10 cellular contexts compared by ENCODE assay signal in genomic region chr10:50347394-50347802, GRCh38.
DNase-seq lines count a peak whose midpoint lies in the region; ATAC-seq, FAIRE-seq and TF ChIP-seq lines count a peak whose summit lies in the region.
"Had no signal": no experiment of that assay in that cellular context is flagged by ENCODE, and none has a peak within 500 bp of the region (broad histone marks: within the 10 kb centered on the region; RNA-seq: fewer than 3 reads in every experiment).

No MANE protein-coding gene starts in this region.

- peaks cover 98% of the 10 kb centered on the region for H3K79me2 ChIP-seq in K562 (ENCODE audit: control insufficient read depth, insufficient read depth, low read length)

- peak; percentile 63 for DNase-seq in GM13976 (ENCODE audit: low spot score)
- DNase-seq in K562 (ENCODE audit: extremely low read depth in 1 of 4, low spot score in 3 of 4), result no peak
- no peak for DNase-seq in stimulated activated CD4-positive, alpha-beta T cell treated with anti-CD3 and anti-CD28 coated beads, Interleukin-2, amount 100 ng/mL, for 24 hours
- DNase-seq in KG1 (lab: John Stamatoyannopoulos, UW), result no peak
- no peak for DNase-seq in SIG-M5 treated with dmso at 0.1 percent for 504 hours (lab: John Stamatoyannopoulos, UW; ENCODE audit: unreplicated experiment)
- DNase-seq in tibial artery, result no peak
- DNase-seq: NCI-H2171 had no signal

- no peak overlapping the region for H2AFZ ChIP-seq in K562 (ENCODE audit: low read depth, low read length)

- no peak for TF ChIP-seq EP300 in K562 (IDR thresholded peaks at IDR 0.05; ENCODE audit: low read length)

- peak; percentile 96 for ATAC-seq in GM19463 (IDR thresholded peaks at IDR 0.05; ENCODE audit: unreplicated experiment)
- ATAC-seq in HG03066 (IDR thresholded peaks at IDR 0.05; ENCODE audit: low read depth, unreplicated experiment), result peak; percentile 85
- ATAC-seq in K562, result peak; percentile 58

- H3K4me2 ChIP-seq in K562 (ENCODE audit: insufficient read depth, low read length), result no peak overlapping the region

- H3K4me3 ChIP-seq in K562, result no peak overlapping the region
- H3K4me3 ChIP-seq in tibial artery, result no peak overlapping the region

- POLR2A ChIA-PET in K562 (lab: Yijun Ruan, JAX), result interaction anchor here (1.1 to 1.5 kb wide), 2 partner anchors 9 to 11 kb away, joined by 3 read pairs; no protein-coding TSS in a partner anchor

- no peaks in the 10 kb centered on the region for H3K27me3 ChIP-seq in K562 (ENCODE audit: control insufficient read depth in 2 of 2, insufficient read depth in 2 of 2, low read length in 2 of 2)
- no peaks in the 10 kb centered on the region for H3K27me3 ChIP-seq in tibial artery

- intact Hi-C loops in K562 (cut with micrococcal nuclease), result no loop called here
- intact Hi-C loops in tibial artery (cut with DNase I; ENCODE audit: low total_unique reads), result no loop called here

- no peaks in the 10 kb centered on the region for H3K9me1 ChIP-seq in K562 (ENCODE audit: control insufficient read depth, insufficient read depth, low read length)

- no peaks in the 10 kb centered on the region for H4K20me1 ChIP-seq in K562 (replicated peaks; ENCODE audit: control insufficient read depth, insufficient read depth, low read length)

- no TSS peak for BruUV-seq in K562 (replicated peaks; lab: Mats Ljungman, UMichigan)

- peak overlapping the region in 1 of 2 experiments; percentile 23; a peak in 1 of 4 replicates for H3K9ac ChIP-seq in K562 (ENCODE audit: insufficient read depth in 1 of 2, low read depth in 2 of 2, low read length in 2 of 2)

- H3K9me3 ChIP-seq in K562 (replicated peaks; ENCODE audit: control insufficient read depth, insufficient read depth, low read depth, low read length), result peaks cover 25% of the 10 kb centered on the region
- peaks cover 0 to 3% (median 0%) of the 10 kb centered on the region in 3 donors for H3K9me3 ChIP-seq in tibial artery

- no peak for FAIRE-seq in K562 (lab: Jason Lieb, UNC)
- FAIRE-seq: astrocyte had no signal

- H3K4me1 ChIP-seq in K562 (replicated peaks in 1 of 2; ENCODE audit: control insufficient read depth in 2 of 2, insufficient read depth in 2 of 2, low read length in 2 of 2) (peaks cover 0 to 16% of the 10 kb centered on the region in 2 experiments; a peak in 2 of 5 replicates), tibial artery (peaks cover 0 to 7% (median 2%) of the 10 kb centered on the region in 4 donors)

- in situ Hi-C loops in GM13976 (cut with MboI; ENCODE audit: low sequenced_read_pairs, unreplicated experiment) (no loop called here), K562 (cut with MboI) (no loop called here)

- TF ChIP-seq CTCF in GM13976 (IDR thresholded peaks at IDR 0.05; ENCODE audit: borderline replicate concordance, control extremely low read depth, extremely low read depth, insufficient read depth, missing control alignments) (no peak), K562 (IDR thresholded peaks at IDR 0.05 in 2 of 3, conservative IDR thresholded peaks at IDR 0.05 in 1 of 3; ENCODE audit: insufficient read depth in 2 of 3, low read depth in 1 of 3, low read length in 3 of 3) (no peak), tibial artery (IDR thresholded peaks at IDR 0.05) (no peak)

- H3K27ac ChIP-seq in K562 (ENCODE audit: extremely low read depth, low read depth, low read length), result peak overlapping the region; percentile 1; the same call in 1 of the 3 replicates
- H3K27ac ChIP-seq in tibial artery, result no peak overlapping the region

- peaks cover 52% of the 10 kb centered on the region for H3K36me3 ChIP-seq in K562 (ENCODE audit: control insufficient read depth, insufficient read depth, low read length)
- peaks cover 0 to 21% (median 14%) of the 10 kb centered on the region in 3 donors for H3K36me3 ChIP-seq in tibial artery

- TF ChIP-seq POLR2A in K562 (conservative IDR thresholded peaks at IDR 0.05), result no peak

- WGBS in K562 (ENCODE audit: insufficient coverage, low coverage, missing lambda C conversion rate), result 45% methylated on average over 1 of the region's 1 CpG

- CTCF ChIA-PET in K562 (lab: Yijun Ruan, JAX; ENCODE audit: low intra/inter-chr PET ratio), result no interaction called here

- no peak for TF ChIP-seq RAD21 in K562 (CRISPR knock-in tag; conservative IDR thresholded peaks at IDR 0.05 in 1 of 2, IDR thresholded peaks at IDR 0.05 in 1 of 2)

TF ChIP-seq in K562, 482 proteins besides CTCF, POLR2A, EP300 and RAD21:
- TF ChIP-seq BDP1 (IDR thresholded peaks at IDR 0.05; ENCODE audit: insufficient read depth, insufficient read length) (no peak), FOXP4 (CRISPR knock-in tag; IDR thresholded peaks at IDR 0.05; ENCODE audit: borderline replicate concordance) (no peak), SPI1 (IDR thresholded peaks at IDR 0.05; ENCODE audit: borderline replicate concordance, low read depth, low read length) (peak; percentile 94)
